Comparison of ENCODE assay signal across 8 cellular contexts in the genomic region with DNA sequence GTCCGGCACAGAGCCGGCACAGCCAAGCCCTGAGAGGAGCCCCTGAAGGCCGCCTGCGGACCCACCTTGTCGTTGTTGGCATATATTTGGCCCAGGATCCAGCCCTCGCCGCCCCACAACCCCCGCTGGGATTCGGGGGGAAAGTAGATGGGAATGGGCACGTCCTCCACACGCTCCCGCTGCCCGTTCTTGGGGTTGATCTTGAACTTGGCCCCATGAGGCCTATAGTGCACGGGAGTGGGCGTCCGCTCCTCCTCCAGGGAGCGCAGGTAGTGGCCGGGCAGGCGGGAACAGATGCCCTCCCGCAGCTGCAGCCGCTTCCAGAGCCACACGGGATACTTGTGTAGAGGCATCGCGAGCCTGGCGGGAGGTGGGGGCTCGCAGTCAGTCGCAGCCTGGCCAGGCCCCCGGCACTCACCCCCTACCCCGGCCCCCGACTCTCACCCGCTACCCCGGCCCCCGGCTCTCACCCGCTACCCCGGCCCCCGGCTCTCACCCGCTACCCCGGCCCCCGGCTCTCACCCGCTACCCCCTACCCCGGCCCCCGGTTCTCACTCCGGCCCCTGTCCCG. TPM values are rescaled to one million over a fixed set of nuclear protein-coding genes. Genes with fewer than 3 reads are reported as not detected.
DNase-seq lines count a peak whose midpoint lies in the region; TF ChIP-seq lines count a peak whose summit lies in the region.

No MANE protein-coding gene starts in this region.

- no peaks in the 10 kb centered on the region for H3K27me3 Mint-ChIP-seq in activated naive CD8-positive, alpha-beta T cell treated with anti-CD3 and anti-CD28 coated beads for 36 hours

- H3K27me3 ChIP-seq in iPS-18a (ENCODE audit: control insufficient read depth, insufficient read depth, low read length) (no peaks in the 10 kb centered on the region), stomach (no peaks in the 10 kb centered on the region)

- H3K4me3 Mint-ChIP-seq in activated naive CD8-positive, alpha-beta T cell treated with anti-CD3 and anti-CD28 coated beads for 36 hours = peak overlapping the region; percentile 68

- H3K27ac ChIP-seq in iPS-18a (ENCODE audit: low read length) = no peak overlapping the region
- H3K27ac ChIP-seq in stomach = peak overlapping the region in 3 of 5 donors; percentile 71 to 83 (median 75)

- DNase-seq in DMS 273 (lab: John Stamatoyannopoulos, UW; ENCODE audit: unreplicated experiment) (peak; percentile 52), DMS 273 treated with DMSO at 0.1 percent for 48 hours (lab: John Stamatoyannopoulos, UW) (no peak), stomach (peak; percentile 44), RKO (ENCODE audit: low spot score) (no peak)
- DNase-seq in activated naive CD8-positive, alpha-beta T cell treated with anti-CD3 and anti-CD28 coated beads for 36 hours = no peak
- DNase-seq in stimulated activated CD4-positive, alpha-beta T cell treated with anti-CD3 and anti-CD28 coated beads, Interleukin-1b, Interleukin-23, amount 100 ng/mL, for 48 hours = no peak
- no peak for DNase-seq in activated effector memory CD4-positive, alpha-beta T cell treated with anti-CD3 and anti-CD28 coated beads, Interleukin-2, amount 50 U/mL, for 16 hours

- H3K9me3 ChIP-seq in iPS-18a (ENCODE audit: control insufficient read depth, low read depth, low read length) = no peaks in the 10 kb centered on the region
- H3K9me3 ChIP-seq in stomach = no peaks in the 10 kb centered on the region

- H3K4me1 ChIP-seq in iPS-18a (ENCODE audit: control insufficient read depth, low read depth, low read length) (no peaks in the 10 kb centered on the region), stomach (peaks cover 16 to 28% (median 24%) of the 10 kb centered on the region in 4 donors)

- intact Hi-C loops in stomach (cut with DNase I; ENCODE audit: low total_unique reads) = loop anchor here (10.0 kb wide), 1 partner anchor 135 kb away; a partner anchor contains a TSS

- H3K36me3 ChIP-seq in iPS-18a (ENCODE audit: control insufficient read depth, low read depth, low read length) (peaks cover 54% of the 10 kb centered on the region), stomach (peaks cover 41 to 75% (median 69%) of the 10 kb centered on the region in 4 donors)

- no peak for TF ChIP-seq EP300 in stomach (IDR thresholded peaks at IDR 0.05)

- no peak for TF ChIP-seq CTCF in stomach (IDR thresholded peaks at IDR 0.05)

- peaks cover 10% of the 10 kb centered on the region for H3K4me1 Mint-ChIP-seq in activated naive CD8-positive, alpha-beta T cell treated with anti-CD3 and anti-CD28 coated beads for 36 hours

- no peak for TF ChIP-seq POLR2A in stomach (IDR thresholded peaks at IDR 0.05)

- WGBS in stomach, 5 donors = 9 to 39% (median 20%) methylated on average over 15 to 44 of the region's 44 CpGs

- peaks cover 3% of the 10 kb centered on the region for H3K36me3 Mint-ChIP-seq in activated naive CD8-positive, alpha-beta T cell treated with anti-CD3 and anti-CD28 coated beads for 36 hours

- peak overlapping the region; percentile 39 for H3K9ac ChIP-seq in iPS-18a (ENCODE audit: low read length)

- peak overlapping the region; percentile 64 for H3K4me3 ChIP-seq in iPS-18a (ENCODE audit: low read length)
- peak overlapping the region; percentile 53 to 68 (median 58) for H3K4me3 ChIP-seq in stomach

- H3K27ac Mint-ChIP-seq in activated naive CD8-positive, alpha-beta T cell treated with anti-CD3 and anti-CD28 coated beads for 36 hours = peak overlapping the region; percentile 25

- H3K9me3 Mint-ChIP-seq in activated naive CD8-positive, alpha-beta T cell treated with anti-CD3 and anti-CD28 coated beads for 36 hours = no peaks in the 10 kb centered on the region

RNA-seq across cellular contexts. Expression of a gene that starts 0.4 kb away (rescaled TPM):
- 10 to 100 TPM; 89.3 to 94.8 TPM for total RNA-seq in activated naive CD8-positive, alpha-beta T cell treated with anti-CD3 and anti-CD28 coated beads for 36 hours
- total RNA-seq in stomach = 100 to 1,000 TPM in 1 of 5 donors, 10 to 100 TPM in 3, 1 to 10 TPM in 1; 9.9 to 106 (median 30.7) TPM
- polyA plus RNA-seq in stomach = 100 to 1,000 TPM in 1 of 3 donors, 10 to 100 TPM in 2; 78.8 to 100 (median 83.4) TPM

RNA-seq across cellular contexts. Expression of a gene that starts 11.8 kb away (rescaled TPM):
- 10 to 100 TPM; 22.8 to 24.1 TPM for total RNA-seq in activated naive CD8-positive, alpha-beta T cell treated with anti-CD3 and anti-CD28 coated beads for 36 hours
- total RNA-seq in stomach = 100 to 1,000 TPM in 4 of 5 donors, 10 to 100 TPM in 1; 20.7 to 364 (median 162) TPM
- polyA plus RNA-seq in stomach = 10 to 100 TPM; 27.7 to 54.4 (median 33.9) TPM

RNA-seq across cellular contexts. Expression of a gene that starts 17.4 kb away (rescaled TPM):
- 10 to 100 TPM; 23.9 to 24.6 TPM for total RNA-seq in activated naive CD8-positive, alpha-beta T cell treated with anti-CD3 and anti-CD28 coated beads for 36 hours
- 10 to 100 TPM; 11.7 to 69.2 (median 17.0) TPM for total RNA-seq in stomach
- 10 to 100 TPM; 13.3 to 19.1 (median 17.9) TPM for polyA plus RNA-seq in stomach

RNA-seq across cellular contexts. Expression of a gene that starts 27.0 kb away (rescaled TPM):
- 10 to 100 TPM; 15.6 to 17.3 TPM for total RNA-seq in activated naive CD8-positive, alpha-beta T cell treated with anti-CD3 and anti-CD28 coated beads for 36 hours
- 100 to 1,000 TPM in 1 of 5 donors, 10 to 100 TPM in 4; 23.3 to 187 (median 49.0) TPM for total RNA-seq in stomach
- polyA plus RNA-seq in stomach = 10 to 100 TPM; 84.0 to 97.7 (median 95.6) TPM

RNA-seq across cellular contexts. Expression of a gene that starts 31.7 kb away (rescaled TPM):
- 1 to 10 TPM; 7.0 to 8.2 TPM for total RNA-seq in activated naive CD8-positive, alpha-beta T cell treated with anti-CD3 and anti-CD28 coated beads for 36 hours
- total RNA-seq in stomach = 100 to 1,000 TPM in 1 of 5 donors, 10 to 100 TPM in 2, 1 to 10 TPM in 2; 5.8 to 149 (median 12.5) TPM
- polyA plus RNA-seq in stomach = 10 to 100 TPM; 20.8 to 24.5 (median 22.6) TPM

Comparison
In these comparisons a context has a peak if more than half of its experiments do, and no peak if none do; other contexts are left out.
1. DNase-seq: peak in DMS 273 (single experiment) and stomach (single experiment); none in DMS 273 treated with DMSO at 0.1 percent for 48 hours (single experiment), activated naive CD8-positive, alpha-beta T cell treated with anti-CD3 and anti-CD28 coated beads for 36 hours (single experiment), stimulated activated CD4-positive, alpha-beta T cell treated with anti-CD3 and anti-CD28 coated beads, Interleukin-1b, Interleukin-23, amount 100 ng/mL, for 48 hours (single experiment), RKO (single experiment) and activated effector memory CD4-positive, alpha-beta T cell treated with anti-CD3 and anti-CD28 coated beads, Interleukin-2, amount 50 U/mL, for 16 hours (single experiment).